ENCODE assay signal across 38 cellular contexts in the genomic region with DNA sequence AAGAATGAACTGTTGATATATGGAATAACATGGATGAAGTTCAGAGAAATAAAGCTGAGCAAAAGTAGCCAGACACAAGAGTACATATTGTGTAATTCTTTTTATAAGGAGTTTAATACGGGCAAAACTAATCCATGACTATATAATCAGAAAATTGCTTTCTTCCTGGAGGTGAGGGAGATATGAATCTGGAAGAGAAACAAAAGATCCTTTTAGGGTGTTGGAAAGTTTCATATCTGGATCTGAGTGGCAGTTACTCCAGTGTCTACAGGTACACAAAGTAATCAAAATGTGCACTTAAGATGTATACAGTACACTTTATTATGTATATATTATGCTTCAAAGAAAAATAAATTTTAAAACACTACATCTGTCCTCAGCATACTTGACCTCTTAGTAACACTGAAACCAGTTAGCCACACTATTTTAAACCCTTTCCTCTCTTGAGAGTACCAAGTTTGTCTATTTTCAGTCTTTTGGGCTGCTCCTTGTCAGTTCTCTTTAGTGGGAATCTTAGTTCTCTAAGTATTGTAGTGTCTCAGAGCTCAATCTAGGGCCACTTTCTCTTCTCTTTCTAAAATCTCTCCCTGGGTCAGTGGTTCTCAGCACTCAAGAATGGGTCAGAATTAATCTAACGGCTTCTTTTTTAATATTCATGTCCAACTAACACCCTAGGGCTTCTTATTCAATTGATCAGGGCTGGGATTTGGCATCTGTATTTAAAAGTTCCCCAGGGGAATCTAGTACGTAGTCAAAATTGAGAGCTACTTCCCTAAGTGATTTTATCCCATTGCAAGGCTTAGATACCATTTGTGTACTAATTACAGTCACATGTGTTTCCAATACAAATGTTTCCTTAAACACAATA. TPM values are rescaled to one million over a fixed set of nuclear protein-coding genes. Genes with fewer than 3 reads are reported as not detected.
DNase-seq lines count a peak whose midpoint lies in the region; ATAC-seq and TF ChIP-seq lines count a peak whose summit lies in the region.
"Had no signal": no experiment of that assay in that cellular context is flagged by ENCODE, and none has a peak within 500 bp of the region (broad histone marks: within the 10 kb centered on the region; RNA-seq: fewer than 3 reads in every experiment).

No MANE protein-coding gene starts in this region.

- TF ChIP-seq CTCF in upper lobe of left lung (IDR thresholded peaks at IDR 0.05), result no peak

- no peaks in the 10 kb centered on the region for H3K36me3 ChIP-seq in upper lobe of left lung
- H3K36me3 ChIP-seq: breast epithelium, heart right ventricle, lower lobe of right lung, prostate gland had no signal

- peaks cover 0 to 4% (median 0%) of the 10 kb centered on the region in 4 donors for H3K9me3 ChIP-seq in upper lobe of left lung
- H3K9me3 ChIP-seq: breast epithelium, lower lobe of right lung, prostate gland had no signal

- no peak for TF ChIP-seq EP300 in upper lobe of left lung (IDR thresholded peaks at IDR 0.05)

- no peaks in the 10 kb centered on the region for H3K4me1 ChIP-seq in upper lobe of left lung
- H3K4me1 ChIP-seq: breast epithelium, lower lobe of right lung, prostate gland had no signal

- H3K27ac ChIP-seq in upper lobe of left lung, result no peak overlapping the region
- H3K27ac ChIP-seq: breast epithelium, epithelial cell of prostate, foreskin keratinocyte, heart right ventricle, KMS-11, lower lobe of right lung, PC-9, prostate gland, SK-N-MC had no signal

- 72 to 78% methylated on average over 3 of the region's 3 CpGs for WGBS in upper lobe of left lung, 2 donors

- H3K27me3 ChIP-seq in upper lobe of left lung, result no peaks in the 10 kb centered on the region
- H3K27me3 ChIP-seq: breast epithelium, foreskin keratinocyte, heart right ventricle had no signal

- ATAC-seq in SK-N-SH treated with all-trans-retinoic acid at 6 μM for 48 hours (peak; percentile 67), HG03039 (IDR thresholded peaks at IDR 0.05; ENCODE audit: unreplicated experiment) (no peak), upper lobe of left lung (ENCODE audit: low FRiP score in 2 of 2) (no peak)
- ATAC-seq: foreskin keratinocyte; GM12878; heart right ventricle; lower lobe of right lung; naive thymus-derived CD8-positive, alpha-beta T cell; sciatic nerve; T-helper 17 cell had no signal

- DNase-seq in ELR (ENCODE audit: low read depth) (peak; percentile 15), hepatic stellate cell (ENCODE audit: low spot score) (peak; percentile 13), superior temporal gyrus (ENCODE audit: extremely low spot score) (peak; percentile 16), GM19238 (ENCODE audit: insufficient read length, low spot score) (no peak), upper lobe of left lung (no peak)
- DNase-seq: activated CD4-positive, alpha-beta memory T cell treated with anti-CD3 and anti-CD28 coated beads for 36 hours; activated CD8-positive, alpha-beta memory T cell treated with anti-CD3 and anti-CD28 coated beads, Interleukin-2, amount 50 U/mL, for 4 hours; activated naive CD4-positive, alpha-beta T cell treated with anti-CD3 and anti-CD28 coated beads for 36 hours; AML-193; CD4-positive, alpha-beta memory T cell; effector CD4-positive, alpha-beta T cell; foreskin keratinocyte; heart right ventricle; lower lobe of right lung; MM.1S; naive thymus-derived CD8-positive, alpha-beta T cell; NCI-H1105 treated with DMSO at 0.1 percent for 48 hours; NCI-H1930; NCI-H524 treated with DMSO at 0.1 percent for 48 hours; NK-92 treated with Interleukin-12 subunit alpha and Interleukin-12 subunit beta, amount 100 ng/mL, for 24 hours; PC-9; stimulated activated CD4-positive, alpha-beta T cell treated with anti-CD3 and anti-CD28 coated beads, Interleukin-4, amount 100 ng/mL, for 24 hours; T-helper 17 cell; trophoblast cell had no signal

- no peak for TF ChIP-seq POLR2A in upper lobe of left lung (IDR thresholded peaks at IDR 0.05)

- no peak overlapping the region for H3K4me3 ChIP-seq in upper lobe of left lung
- H3K4me3 ChIP-seq: breast epithelium, GM12878, heart right ventricle, lower lobe of right lung, PC-9, prostate gland, SK-N-MC had no signal

TF ChIP-seq in SK-N-SH treated with all-trans-retinoic acid at 6 μM for 48 hours, 23 proteins besides CTCF, POLR2A, EP300 and RAD21:
- TF ChIP-seq CSDC2 (CRISPR knock-in tag; IDR thresholded peaks at IDR 0.05) (no peak), ARNTL (CRISPR knock-in tag; IDR thresholded peaks at IDR 0.05; ENCODE audit: borderline replicate concordance, low read depth) (no peak), OSR1 (CRISPR knock-in tag; IDR thresholded peaks at IDR 0.05) (no peak), BACH2 (CRISPR knock-in tag; IDR thresholded peaks at IDR 0.05; ENCODE audit: borderline replicate concordance) (no peak), ZC3H10 (CRISPR knock-in tag; IDR thresholded peaks at IDR 0.05) (no peak), PPARA (CRISPR knock-in tag; IDR thresholded peaks at IDR 0.05; ENCODE audit: borderline replicate concordance) (no peak), ZNF70 (CRISPR knock-in tag; IDR thresholded peaks at IDR 0.05) (no peak), TOX (CRISPR knock-in tag; IDR thresholded peaks at IDR 0.05; ENCODE audit: borderline replicate concordance) (no peak)
- TF ChIP-seq, protein P1, sequence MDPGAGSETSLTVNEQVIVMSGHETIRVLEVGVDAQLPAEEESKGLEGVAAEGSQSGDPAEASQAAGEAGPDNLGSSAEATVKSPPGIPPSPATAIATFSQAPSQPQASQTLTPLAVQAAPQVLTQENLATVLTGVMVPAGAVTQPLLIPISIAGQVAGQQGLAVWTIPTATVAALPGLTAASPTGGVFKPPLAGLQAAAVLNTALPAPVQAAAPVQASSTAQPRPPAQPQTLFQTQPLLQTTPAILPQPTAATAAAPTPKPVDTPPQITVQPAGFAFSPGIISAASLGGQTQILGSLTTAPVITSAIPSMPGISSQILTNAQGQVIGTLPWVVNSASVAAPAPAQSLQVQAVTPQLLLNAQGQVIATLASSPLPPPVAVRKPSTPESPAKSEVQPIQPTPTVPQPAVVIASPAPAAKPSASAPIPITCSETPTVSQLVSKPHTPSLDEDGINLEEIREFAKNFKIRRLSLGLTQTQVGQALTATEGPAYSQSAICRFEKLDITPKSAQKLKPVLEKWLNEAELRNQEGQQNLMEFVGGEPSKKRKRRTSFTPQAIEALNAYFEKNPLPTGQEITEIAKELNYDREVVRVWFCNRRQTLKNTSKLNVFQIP (CRISPR knock-in tag; IDR thresholded peaks at IDR 0.05; ENCODE audit: borderline replicate concordance, low read depth), result no peak
- TF ChIP-seq, protein P2, sequence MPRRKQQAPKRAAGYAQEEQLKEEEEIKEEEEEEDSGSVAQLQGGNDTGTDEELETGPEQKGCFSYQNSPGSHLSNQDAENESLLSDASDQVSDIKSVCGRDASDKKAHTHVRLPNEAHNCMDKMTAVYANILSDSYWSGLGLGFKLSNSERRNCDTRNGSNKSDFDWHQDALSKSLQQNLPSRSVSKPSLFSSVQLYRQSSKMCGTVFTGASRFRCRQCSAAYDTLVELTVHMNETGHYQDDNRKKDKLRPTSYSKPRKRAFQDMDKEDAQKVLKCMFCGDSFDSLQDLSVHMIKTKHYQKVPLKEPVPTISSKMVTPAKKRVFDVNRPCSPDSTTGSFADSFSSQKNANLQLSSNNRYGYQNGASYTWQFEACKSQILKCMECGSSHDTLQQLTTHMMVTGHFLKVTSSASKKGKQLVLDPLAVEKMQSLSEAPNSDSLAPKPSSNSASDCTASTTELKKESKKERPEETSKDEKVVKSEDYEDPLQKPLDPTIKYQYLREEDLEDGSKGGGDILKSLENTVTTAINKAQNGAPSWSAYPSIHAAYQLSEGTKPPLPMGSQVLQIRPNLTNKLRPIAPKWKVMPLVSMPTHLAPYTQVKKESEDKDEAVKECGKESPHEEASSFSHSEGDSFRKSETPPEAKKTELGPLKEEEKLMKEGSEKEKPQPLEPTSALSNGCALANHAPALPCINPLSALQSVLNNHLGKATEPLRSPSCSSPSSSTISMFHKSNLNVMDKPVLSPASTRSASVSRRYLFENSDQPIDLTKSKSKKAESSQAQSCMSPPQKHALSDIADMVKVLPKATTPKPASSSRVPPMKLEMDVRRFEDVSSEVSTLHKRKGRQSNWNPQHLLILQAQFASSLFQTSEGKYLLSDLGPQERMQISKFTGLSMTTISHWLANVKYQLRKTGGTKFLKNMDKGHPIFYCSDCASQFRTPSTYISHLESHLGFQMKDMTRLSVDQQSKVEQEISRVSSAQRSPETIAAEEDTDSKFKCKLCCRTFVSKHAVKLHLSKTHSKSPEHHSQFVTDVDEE (CRISPR knock-in tag; IDR thresholded peaks at IDR 0.05), result no peak
- TF ChIP-seq, protein P3, sequence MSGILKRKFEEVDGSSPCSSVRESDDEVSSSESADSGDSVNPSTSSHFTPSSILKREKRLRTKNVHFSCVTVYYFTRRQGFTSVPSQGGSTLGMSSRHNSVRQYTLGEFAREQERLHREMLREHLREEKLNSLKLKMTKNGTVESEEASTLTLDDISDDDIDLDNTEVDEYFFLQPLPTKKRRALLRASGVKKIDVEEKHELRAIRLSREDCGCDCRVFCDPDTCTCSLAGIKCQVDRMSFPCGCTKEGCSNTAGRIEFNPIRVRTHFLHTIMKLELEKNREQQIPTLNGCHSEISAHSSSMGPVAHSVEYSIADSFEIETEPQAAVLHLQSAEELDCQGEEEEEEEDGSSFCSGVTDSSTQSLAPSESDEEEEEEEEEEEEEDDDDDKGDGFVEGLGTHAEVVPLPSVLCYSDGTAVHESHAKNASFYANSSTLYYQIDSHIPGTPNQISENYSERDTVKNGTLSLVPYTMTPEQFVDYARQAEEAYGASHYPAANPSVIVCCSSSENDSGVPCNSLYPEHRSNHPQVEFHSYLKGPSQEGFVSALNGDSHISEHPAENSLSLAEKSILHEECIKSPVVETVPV (CRISPR knock-in tag; IDR thresholded peaks at IDR 0.05), result no peak
TF ChIP-seq in SK-N-SH treated with all-trans-retinoic acid at 6 μM for 48 hours: peak in this region for 0.

RNA-seq across cellular contexts. Expression of a gene that starts 4.3 kb away (rescaled TPM):
- not detected for total RNA-seq in upper lobe of left lung
- total RNA-seq: activated CD4-positive, alpha-beta memory T cell treated with anti-CD3 and anti-CD28 coated beads for 36 hours; activated naive CD4-positive, alpha-beta T cell treated with anti-CD3 and anti-CD28 coated beads for 36 hours; activated T-helper 1 cell treated with anti-CD3 and anti-CD28 coated beads, Interleukin-12 subunit alpha, Interleukin-12 subunit beta, Interleukin-2, Interleukin-4 antibody, amounts not matched to agents 30 ng/mL and 10 ng/mL and 1 ng/mL, durations not matched to agents 14 hours and 24 hours and 36 hours; breast epithelium; CD4-positive, alpha-beta memory T cell; Daoy; foreskin keratinocyte; GM12878; H4; heart right ventricle; kidney epithelial cell; lower lobe of right lung; naive thymus-derived CD8-positive, alpha-beta T cell; PC-9; prostate gland; sciatic nerve; T-helper 17 cell had no signal

RNA-seq across cellular contexts. Expression of a gene that starts 46.1 kb away (rescaled TPM):
- not detected for total RNA-seq in upper lobe of left lung
- total RNA-seq: activated CD4-positive, alpha-beta memory T cell treated with anti-CD3 and anti-CD28 coated beads for 36 hours; activated naive CD4-positive, alpha-beta T cell treated with anti-CD3 and anti-CD28 coated beads for 36 hours; activated T-helper 1 cell treated with anti-CD3 and anti-CD28 coated beads, Interleukin-12 subunit alpha, Interleukin-12 subunit beta, Interleukin-2, Interleukin-4 antibody, amounts not matched to agents 30 ng/mL and 10 ng/mL and 1 ng/mL, durations not matched to agents 14 hours and 24 hours and 36 hours; CD4-positive, alpha-beta memory T cell; Daoy; foreskin keratinocyte; GM12878; H4; heart right ventricle; kidney epithelial cell; lower lobe of right lung; naive thymus-derived CD8-positive, alpha-beta T cell; PC-9; prostate gland; sciatic nerve; subcutaneous adipose tissue; T-helper 17 cell had no signal

Comparison
In these comparisons a context has a peak if more than half of its experiments do, and no peak if none do; other contexts are left out.
1. DNase-seq: peak in ELR (single experiment), hepatic stellate cell (single experiment) and superior temporal gyrus (single experiment); none in GM19238 (single experiment) and upper lobe of left lung (0 of 2).